In the genomic region with DNA sequence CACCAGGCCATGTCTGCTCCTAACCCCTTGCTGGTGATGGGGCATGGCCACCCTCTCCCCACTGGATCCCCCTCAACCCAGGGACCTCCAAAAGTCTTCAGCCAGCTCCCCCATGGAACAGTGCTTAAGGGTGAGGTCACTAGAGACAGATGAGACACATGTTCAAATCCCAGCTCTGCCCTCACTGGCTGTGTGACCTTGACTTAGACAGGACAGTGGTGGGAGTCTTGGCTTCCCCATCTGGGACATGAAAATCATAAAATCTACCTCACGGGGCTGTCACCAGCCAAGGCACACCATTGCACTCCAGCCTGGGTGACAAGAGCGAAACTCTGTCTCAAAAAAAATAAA, we compare ENCODE assay signal across 12 cellular contexts. TPM values are rescaled to one million over a fixed set of nuclear protein-coding genes. Genes with fewer than 3 reads are reported as not detected.
A peak's percentile ranks its signal among the peaks of the same experiment; 100 is the strongest.
DNase-seq lines count a peak whose midpoint lies in the region; ATAC-seq, FAIRE-seq and TF ChIP-seq lines count a peak whose summit lies in the region.
"Had no signal": no experiment of that assay in that cellular context is flagged by ENCODE, and none has a peak within 500 bp of the region (broad histone marks: within the 10 kb centered on the region; RNA-seq: fewer than 3 reads in every experiment).

No MANE protein-coding gene starts in this region.

- peak overlapping the region; percentile 96 for H3K27ac Mint-ChIP-seq in activated CD4-positive, alpha-beta T cell treated with anti-CD3 and anti-CD28 coated beads for 36 hours
- H3K27ac Mint-ChIP-seq in glutamatergic neuron (ENCODE audit: unreplicated experiment): peak overlapping the region; percentile 78

- H3K4me3 ChIP-seq in Panc1 (ENCODE audit: low read depth in 2 of 2, low read length in 2 of 2): no peak overlapping the region
- H3K4me3 ChIP-seq in subcutaneous abdominal adipose tissue (ENCODE audit: low read depth in 1 of 5, low read length in 5 of 5): no peak overlapping the region
- H3K4me3 ChIP-seq: adrenal gland had no signal

- DNase-seq in activated CD4-positive, alpha-beta T cell treated with anti-CD3 and anti-CD28 coated beads for 36 hours: no peak
- DNase-seq in activated CD4-positive, alpha-beta T cell treated with anti-CD3 and anti-CD28 coated beads, Interleukin-2, amount 50 U/mL, for 48 hours: no peak
- DNase-seq in Panc1 (ENCODE audit: low read depth, low spot score) (no peak), glutamatergic neuron (no peak), NCI-H146 (lab: John Stamatoyannopoulos, UW) (no peak), HTR-8/SVneo (ENCODE audit: insufficient read length, low spot score) (no peak)
- no peak for DNase-seq in activated effector memory CD4-positive, alpha-beta T cell treated with anti-CD3 and anti-CD28 coated beads, Interleukin-2, amount 50 U/mL, for 16 hours
- DNase-seq: ACHN, adrenal gland, NCI-H446 treated with DMSO at 0.1 percent for 48 hours had no signal

- H3K36me3 ChIP-seq in Panc1 (ENCODE audit: control insufficient read depth, insufficient read depth, low read length) (peaks cover 4% of the 10 kb centered on the region), subcutaneous abdominal adipose tissue (ENCODE audit: control insufficient read depth in 5 of 5, insufficient read depth in 5 of 5, low read length in 5 of 5) (peaks cover 0 to 22% (median 13%) of the 10 kb centered on the region in 5 donors)
- H3K36me3 ChIP-seq: adrenal gland had no signal

- ATAC-seq in activated CD4-positive, alpha-beta T cell treated with anti-CD3 and anti-CD28 coated beads for 36 hours: no peak
- no peak for ATAC-seq in Panc1

- BruUV-seq in Panc1 (replicated peaks; lab: Mats Ljungman, UMichigan): no TSS peak

- TF ChIP-seq CTCF in Panc1 (IDR thresholded peaks at IDR 0.05) (no peak), glutamatergic neuron (IDR thresholded peaks at IDR 0.05; ENCODE audit: partially characterized antibody, unreplicated experiment) (no peak)

- H3K4me3 Mint-ChIP-seq in activated CD4-positive, alpha-beta T cell treated with anti-CD3 and anti-CD28 coated beads for 36 hours: peak overlapping the region; percentile 68
- no peak overlapping the region for H3K4me3 Mint-ChIP-seq in glutamatergic neuron (ENCODE audit: unreplicated experiment)

- H3K9ac ChIP-seq in subcutaneous abdominal adipose tissue (ENCODE audit: low read length in 5 of 5): no peak overlapping the region

- in situ Hi-C loops in Panc1 (cut with HindIII; ENCODE audit: low pct_unique_long_range_greater_than_20kb, low sequenced_read_pairs): no loop called here

- peaks cover 53% of the 10 kb centered on the region for H3K36me3 Mint-ChIP-seq in activated CD4-positive, alpha-beta T cell treated with anti-CD3 and anti-CD28 coated beads for 36 hours (ENCODE audit: low read depth)
- H3K36me3 Mint-ChIP-seq in glutamatergic neuron (ENCODE audit: unreplicated experiment): no peaks in the 10 kb centered on the region

- H3K4me1 Mint-ChIP-seq in activated CD4-positive, alpha-beta T cell treated with anti-CD3 and anti-CD28 coated beads for 36 hours: peaks cover 76% of the 10 kb centered on the region
- peaks cover 18% of the 10 kb centered on the region for H3K4me1 Mint-ChIP-seq in glutamatergic neuron (ENCODE audit: low read depth, unreplicated experiment)

- H3K27ac ChIP-seq in Panc1 (ENCODE audit: low read length) (peak overlapping the region; percentile 73), subcutaneous abdominal adipose tissue (ENCODE audit: low read depth, low read length) (peak overlapping the region; percentile 65)

- H3K27me3 Mint-ChIP-seq in activated CD4-positive, alpha-beta T cell treated with anti-CD3 and anti-CD28 coated beads for 36 hours: no peaks in the 10 kb centered on the region
- H3K27me3 Mint-ChIP-seq in glutamatergic neuron (ENCODE audit: unreplicated experiment): peaks cover 29% of the 10 kb centered on the region

- no peaks in the 10 kb centered on the region for H3K9me3 ChIP-seq in Panc1 (ENCODE audit: control insufficient read depth, insufficient read depth, low read depth, low read length)
- H3K9me3 ChIP-seq in subcutaneous abdominal adipose tissue (ENCODE audit: control insufficient read depth in 5 of 5, low read length in 5 of 5): no peaks in the 10 kb centered on the region
- H3K9me3 ChIP-seq: adrenal gland had no signal

- H3K9me3 Mint-ChIP-seq in activated CD4-positive, alpha-beta T cell treated with anti-CD3 and anti-CD28 coated beads for 36 hours (ENCODE audit: low read depth): no peaks in the 10 kb centered on the region
- H3K9me3 Mint-ChIP-seq in glutamatergic neuron (ENCODE audit: unreplicated experiment): peaks cover 29% of the 10 kb centered on the region

- FAIRE-seq in HTR-8/SVneo (lab: Jason Lieb, UNC): no peak
- FAIRE-seq: H1 had no signal

- H3K27me3 ChIP-seq in Panc1 (ENCODE audit: control insufficient read depth, insufficient read depth, low read length): no peaks in the 10 kb centered on the region
- H3K27me3 ChIP-seq in subcutaneous abdominal adipose tissue (ENCODE audit: control insufficient read depth in 5 of 5, insufficient read depth in 4 of 5, low read length in 5 of 5): no peaks in the 10 kb centered on the region
- H3K27me3 ChIP-seq: adrenal gland had no signal

- CTCF ChIA-PET in activated CD4-positive, alpha-beta T cell treated with anti-CD3 and anti-CD28 coated beads for 36 hours (lab: Charles Lee): interaction anchor here (0.6 to 15.9 kb wide), 12 partner anchors 10 to 136 kb away, joined by 3 to 343 read pairs (median 4); a partner anchor contains a TSS
- CTCF ChIA-PET in Panc1 (lab: Charles Lee): interaction anchor here (0.6 to 2.9 kb wide), 3 partner anchors 11 to 30 kb away, joined by 3 to 18 read pairs (median 3); a partner anchor contains a TSS

- peaks cover 45% of the 10 kb centered on the region for H3K4me1 ChIP-seq in Panc1 (ENCODE audit: control insufficient read depth, insufficient read depth, low read length)
- H3K4me1 ChIP-seq in subcutaneous abdominal adipose tissue (ENCODE audit: control insufficient read depth in 5 of 5, insufficient read depth in 5 of 5, low read length in 5 of 5): peaks cover 2 to 37% (median 20%) of the 10 kb centered on the region in 5 donors

- POLR2A ChIA-PET in activated CD4-positive, alpha-beta T cell treated with anti-CD3 and anti-CD28 coated beads for 36 hours (lab: Charles Lee): interaction anchor here (0.6 to 1.9 kb wide), 6 partner anchors 9 to 316 kb away, joined by 3 to 28 read pairs (median 5); a partner anchor contains a TSS
- POLR2A ChIA-PET in Panc1 (lab: Charles Lee): no interaction called here

- intact Hi-C loops in activated CD4-positive, alpha-beta T cell treated with anti-CD3 and anti-CD28 coated beads for 36 hours (cut with DNase I, micrococcal nuclease): loop anchor here (1.0 to 10.0 kb wide), 2 partner anchors 12 to 318 kb away; no protein-coding TSS in a partner anchor
- intact Hi-C loops in Panc1 (cut with micrococcal nuclease; ENCODE audit: unreplicated experiment): no loop called here

RNA-seq across cellular contexts. Expression of a gene that starts 10.9 kb away (rescaled TPM):
- 100 to 1,000 TPM in 1 of 2 experiments, 10 to 100 TPM in 1; 100.0 to 105 TPM for total RNA-seq in activated CD4-positive, alpha-beta T cell treated with anti-CD3 and anti-CD28 coated beads for 36 hours
- total RNA-seq in Panc1 (2021; ENCODE audit: unreplicated experiment) (71.8 TPM), glutamatergic neuron (ENCODE audit: unreplicated experiment) (31.1 TPM)
- polyA plus RNA-seq in Panc1 (2012; ENCODE audit: insufficient read length): 81.8 TPM

RNA-seq across cellular contexts. Expression of a gene that starts 21.2 kb away (rescaled TPM):
- total RNA-seq in activated CD4-positive, alpha-beta T cell treated with anti-CD3 and anti-CD28 coated beads for 36 hours: 10 to 100 TPM; 13.7 to 14.0 TPM
- 31.2 TPM for total RNA-seq in Panc1 (2021; ENCODE audit: unreplicated experiment)
- polyA plus RNA-seq in Panc1 (2012; ENCODE audit: insufficient read length): 24.0 TPM
- total RNA-seq in glutamatergic neuron (ENCODE audit: unreplicated experiment): 35.0 TPM
